1 cellular context compared by ENCODE assay signal in genomic region chr2:102284611-102285010, GRCh38.
TF ChIP-seq lines count a peak whose summit lies in the region.

No MANE protein-coding gene starts in this region.

TF ChIP-seq in IMR-90, 13 proteins besides CTCF, POLR2A, EP300 and RAD21:
- TF ChIP-seq USF2 (IDR thresholded peaks at IDR 0.05; ENCODE audit: low read depth, low read length) (no peak), CEBPB (IDR thresholded peaks at IDR 0.05; ENCODE audit: low read depth, low read length) (no peak), BHLHE40 (IDR thresholded peaks at IDR 0.05; ENCODE audit: low read depth, low read length) (no peak), RCOR1 (IDR thresholded peaks at IDR 0.05; ENCODE audit: insufficient replicate concordance, low read length) (no peak), MXI1 (IDR thresholded peaks at IDR 0.05; ENCODE audit: borderline replicate concordance, low read depth, low read length) (no peak), RFX5 (IDR thresholded peaks at IDR 0.05; ENCODE audit: low read depth, low read length) (no peak), ELK1 (IDR thresholded peaks at IDR 0.05; ENCODE audit: borderline replicate concordance, low read depth, low read length) (no peak), MAFK (IDR thresholded peaks at IDR 0.05; ENCODE audit: low read depth, low read length) (no peak)
TF ChIP-seq in IMR-90: peak in this region for 0.
